1 cellular context compared by ENCODE assay signal in the genomic region with DNA sequence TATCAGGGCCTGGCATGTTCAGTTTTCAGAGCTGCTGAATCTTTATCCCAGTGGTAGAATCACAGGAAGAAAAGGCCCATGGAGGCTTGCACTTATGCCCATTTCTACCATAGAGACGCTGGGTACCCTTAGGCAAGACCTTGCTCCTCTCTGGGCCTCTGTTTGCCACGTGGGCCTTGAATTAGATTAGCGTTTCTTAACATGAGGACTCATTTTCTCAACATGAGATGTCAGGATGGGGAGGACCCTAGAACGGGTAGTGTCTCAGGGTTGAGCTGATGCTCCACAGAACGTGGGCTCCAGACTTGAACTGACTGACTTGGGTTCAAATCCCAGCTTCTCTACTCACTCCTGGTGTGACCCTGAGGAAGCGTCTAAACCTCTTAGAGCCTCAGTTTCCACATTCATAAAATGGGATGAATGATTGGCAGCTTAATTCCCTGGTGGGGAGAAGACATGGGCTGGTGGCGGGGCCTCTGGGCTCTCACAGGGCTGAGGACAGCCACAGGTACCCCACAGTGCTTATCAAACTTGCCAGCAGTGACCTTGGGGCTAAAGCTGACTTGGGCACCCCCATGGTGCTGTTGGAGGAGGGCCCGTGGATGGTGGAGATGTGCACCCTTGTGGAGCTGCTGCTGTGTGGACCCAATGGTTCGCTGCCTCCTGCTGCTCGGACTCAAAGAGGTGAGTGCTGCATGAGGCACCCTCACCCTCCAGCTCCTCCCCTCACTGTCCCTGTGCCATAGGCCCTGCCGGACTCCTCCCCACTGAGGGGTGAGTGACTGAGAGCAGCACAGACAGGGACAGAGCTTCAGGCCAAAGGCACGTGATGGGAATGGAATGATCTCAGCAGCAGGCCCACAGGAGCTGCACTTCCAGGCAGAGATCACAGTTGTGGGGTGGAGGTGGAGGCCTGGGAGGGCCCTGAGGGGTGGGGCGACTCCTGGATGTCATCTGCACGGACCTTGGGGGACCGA.
TF ChIP-seq lines count a peak whose summit lies in the region.

No MANE protein-coding gene starts in this region.

TF ChIP-seq in IMR-90, 13 proteins besides CTCF, POLR2A, EP300 and RAD21:
- TF ChIP-seq USF2 (IDR thresholded peaks at IDR 0.05; ENCODE audit: low read depth, low read length) (peak; percentile 53; the same call in 1 of the 2 replicates), MAFK (IDR thresholded peaks at IDR 0.05; ENCODE audit: low read depth, low read length) (no peak)
